8 cellular contexts compared by ENCODE assay signal in genomic region chr6:19812512-19813119, GRCh38. TPM values are rescaled to one million over a fixed set of nuclear protein-coding genes. Genes with fewer than 3 reads are reported as not detected.
A peak's percentile ranks its signal among the peaks of the same experiment; 100 is the strongest.
DNase-seq lines count a peak whose midpoint lies in the region; ATAC-seq and TF ChIP-seq lines count a peak whose summit lies in the region.

No MANE protein-coding gene starts in this region.

- DNase-seq in NCI-H2227 treated with DMSO at 0.1 percent for 48 hours (lab: John Stamatoyannopoulos, UW) (peak; percentile 11), omental fat pad (ENCODE audit: low spot score) (no peak), globus pallidus (ENCODE audit: low spot score) (no peak), islet precursor cell (no peak)
- DNase-seq in stimulated activated CD4-positive, alpha-beta T cell treated with anti-CD3 and anti-CD28 coated beads, Interleukin-2, amount 100 ng/mL, for 48 hours = no peak

- H3K4me3 ChIP-seq in endocrine pancreas (ENCODE audit: control insufficient read depth, insufficient read depth, low read length) = peak overlapping the region; percentile 66

- TF ChIP-seq CTCF in omental fat pad (IDR thresholded peaks at IDR 0.05) = peak in 1 of 3 donors; percentile 26

- ATAC-seq in GM18502 (IDR thresholded peaks at IDR 0.05; ENCODE audit: poor library complexity, unreplicated experiment) (peak; percentile 63), omental fat pad (ENCODE audit: low FRiP score) (peak; percentile 54), GM19328 (IDR thresholded peaks at IDR 0.05; ENCODE audit: unreplicated experiment) (no peak)

- no peaks in the 10 kb centered on the region for H3K9me3 ChIP-seq in endocrine pancreas (ENCODE audit: control insufficient read depth, low read length)

- H3K27me3 ChIP-seq in endocrine pancreas (ENCODE audit: control insufficient read depth, insufficient read depth, low read length) = no peaks in the 10 kb centered on the region

- H3K36me3 ChIP-seq in endocrine pancreas (ENCODE audit: control insufficient read depth, insufficient read depth, low read length) = no peaks in the 10 kb centered on the region

- H3K9ac ChIP-seq in endocrine pancreas (ENCODE audit: control insufficient read depth, insufficient read depth, low read length) = no peak overlapping the region

- no peaks in the 10 kb centered on the region for H3K4me1 ChIP-seq in endocrine pancreas (ENCODE audit: control insufficient read depth, insufficient read depth, low read length)

RNA-seq across cellular contexts. Expression of gene ID4, which starts 24.6 kb away (rescaled TPM):
- total RNA-seq in omental fat pad = 100 to 1,000 TPM in 2 of 4 donors, 10 to 100 TPM in 1, 1 to 10 TPM in 1; 8.5 to 184 (median 82.1) TPM
